In the genomic region with DNA sequence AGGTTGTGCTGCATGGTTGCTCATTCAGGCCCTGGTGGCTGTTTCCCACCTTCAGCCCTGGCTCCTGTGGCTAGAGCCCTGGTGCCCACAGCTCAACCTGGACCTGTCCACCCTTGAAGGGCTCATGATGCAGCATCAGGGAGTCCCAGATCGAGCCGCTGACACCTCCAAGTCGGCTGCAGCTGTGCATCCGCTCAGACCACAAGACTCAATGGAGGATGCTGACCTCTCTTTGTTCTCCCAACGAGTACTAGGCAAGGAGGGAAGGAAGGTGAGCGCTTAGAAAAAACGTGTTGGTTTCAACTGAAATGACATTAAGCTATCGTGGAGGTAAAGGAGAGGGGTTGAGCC, we compare ENCODE assay signal across 1 cellular context.
TF ChIP-seq lines count a peak whose summit lies in the region.

No MANE protein-coding gene starts in this region.

TF ChIP-seq in IMR-90, 13 proteins besides CTCF, POLR2A, EP300 and RAD21:
- TF ChIP-seq CEBPB (IDR thresholded peaks at IDR 0.05; ENCODE audit: low read depth, low read length): no peak
- no peak for TF ChIP-seq MAZ (IDR thresholded peaks at IDR 0.05; ENCODE audit: borderline replicate concordance, low read depth, low read length)
- no peak for TF ChIP-seq RFX5 (IDR thresholded peaks at IDR 0.05; ENCODE audit: low read depth, low read length)
- TF ChIP-seq, protein P1, sequence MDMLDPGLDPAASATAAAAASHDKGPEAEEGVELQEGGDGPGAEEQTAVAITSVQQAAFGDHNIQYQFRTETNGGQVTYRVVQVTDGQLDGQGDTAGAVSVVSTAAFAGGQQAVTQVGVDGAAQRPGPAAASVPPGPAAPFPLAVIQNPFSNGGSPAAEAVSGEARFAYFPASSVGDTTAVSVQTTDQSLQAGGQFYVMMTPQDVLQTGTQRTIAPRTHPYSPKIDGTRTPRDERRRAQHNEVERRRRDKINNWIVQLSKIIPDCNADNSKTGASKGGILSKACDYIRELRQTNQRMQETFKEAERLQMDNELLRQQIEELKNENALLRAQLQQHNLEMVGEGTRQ (IDR thresholded peaks at IDR 0.05; ENCODE audit: low read depth, low read length): no peak
- no peak for TF ChIP-seq FOS (IDR thresholded peaks at IDR 0.05; ENCODE audit: low read depth, low read length)
- TF ChIP-seq, protein P2, sequence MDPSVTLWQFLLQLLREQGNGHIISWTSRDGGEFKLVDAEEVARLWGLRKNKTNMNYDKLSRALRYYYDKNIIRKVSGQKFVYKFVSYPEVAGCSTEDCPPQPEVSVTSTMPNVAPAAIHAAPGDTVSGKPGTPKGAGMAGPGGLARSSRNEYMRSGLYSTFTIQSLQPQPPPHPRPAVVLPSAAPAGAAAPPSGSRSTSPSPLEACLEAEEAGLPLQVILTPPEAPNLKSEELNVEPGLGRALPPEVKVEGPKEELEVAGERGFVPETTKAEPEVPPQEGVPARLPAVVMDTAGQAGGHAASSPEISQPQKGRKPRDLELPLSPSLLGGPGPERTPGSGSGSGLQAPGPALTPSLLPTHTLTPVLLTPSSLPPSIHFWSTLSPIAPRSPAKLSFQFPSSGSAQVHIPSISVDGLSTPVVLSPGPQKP (IDR thresholded peaks at IDR 0.05; ENCODE audit: borderline replicate concordance, low read depth, low read length): no peak
- no peak for TF ChIP-seq CHD1 (IDR thresholded peaks at IDR 0.05; ENCODE audit: low read depth, low read length)
- TF ChIP-seq MXI1 (IDR thresholded peaks at IDR 0.05; ENCODE audit: borderline replicate concordance, low read depth, low read length): no peak
- TF ChIP-seq RCOR1 (IDR thresholded peaks at IDR 0.05; ENCODE audit: insufficient replicate concordance, low read length): no peak
- no peak for TF ChIP-seq MAFK (IDR thresholded peaks at IDR 0.05; ENCODE audit: low read depth, low read length)
- no peak for TF ChIP-seq NFE2L2 (IDR thresholded peaks at IDR 0.05; ENCODE audit: low read depth, low read length)
- TF ChIP-seq BHLHE40 (IDR thresholded peaks at IDR 0.05; ENCODE audit: low read depth, low read length): no peak
- TF ChIP-seq SMC3 (IDR thresholded peaks at IDR 0.05; ENCODE audit: low read depth, low read length): no peak
